Comparison of ENCODE assay signal across 9 cellular contexts in genomic region chr2:74836675-74837401, GRCh38. TPM values are rescaled to one million over a fixed set of nuclear protein-coding genes. Genes with fewer than 3 reads are reported as not detected.
DNase-seq lines count a peak whose midpoint lies in the region; ATAC-seq, FAIRE-seq and TF ChIP-seq lines count a peak whose summit lies in the region.
"Had no signal": no experiment of that assay in that cellular context is flagged by ENCODE, and none has a peak within 500 bp of the region (broad histone marks: within the 10 kb centered on the region; RNA-seq: fewer than 3 reads in every experiment).

No MANE protein-coding gene starts in this region.

- DNase-seq in HepG2 (ENCODE audit: low spot score) (no peak), right lobe of liver (no peak), keratinocyte (ENCODE audit: low read depth, low spot score) (no peak), upper lobe of right lung (no peak)
- DNase-seq in activated CD4-positive, alpha-beta memory T cell treated with anti-CD3 and anti-CD28 coated beads, Interleukin-2, amount 10 ng/mL, durations not matched to agents 7 days and 5 days, result no peak
- DNase-seq in stimulated activated CD4-positive, alpha-beta T cell treated with anti-CD3 and anti-CD28 coated beads, Interleukin-4, amount 100 ng/mL, for 4 hours, result no peak

- H3K9me3 Mint-ChIP-seq in activated CD4-positive, alpha-beta memory T cell treated with anti-CD3 and anti-CD28 coated beads, Interleukin-2, amount 10 ng/mL, durations not matched to agents 7 days and 5 days, result no peaks in the 10 kb centered on the region
- H3K9me3 Mint-ChIP-seq: memory B cell had no signal

- H3K79me2 ChIP-seq in HepG2 (ENCODE audit: insufficient read depth, low read length), result peaks cover 75% of the 10 kb centered on the region
- H3K79me2 ChIP-seq in keratinocyte (ENCODE audit: control insufficient read depth, insufficient read depth, low read length), result peaks cover 64% of the 10 kb centered on the region

- intact Hi-C loops in HepG2 (cut with micrococcal nuclease; ENCODE audit: unreplicated experiment) (loop anchor here (1.0 to 2.0 kb wide), 3 partner anchors 20 to 73 kb away; no protein-coding TSS in a partner anchor), right lobe of liver (cut with DNase I) (no loop called here), upper lobe of right lung (cut with DNase I) (no loop called here)

- peak overlapping the region; percentile 96 for H3K4me3 Mint-ChIP-seq in activated CD4-positive, alpha-beta memory T cell treated with anti-CD3 and anti-CD28 coated beads, Interleukin-2, amount 10 ng/mL, durations not matched to agents 7 days and 5 days

- peaks cover 11 to 21% of the 10 kb centered on the region in 2 experiments; a peak in 4 of 5 replicates for H3K36me3 ChIP-seq in HepG2 (replicated peaks in 1 of 2; ENCODE audit: control insufficient read depth in 1 of 2, insufficient read depth in 2 of 2, low read length in 2 of 2)
- H3K36me3 ChIP-seq in right lobe of liver, result no peaks in the 10 kb centered on the region
- peaks cover 1 to 7% of the 10 kb centered on the region in 2 experiments for H3K36me3 ChIP-seq in keratinocyte (ENCODE audit: control insufficient read depth in 2 of 2, extremely low read depth in 1 of 2, insufficient read depth in 2 of 2, low read length in 2 of 2)
- H3K36me3 ChIP-seq in upper lobe of right lung, result no peaks in the 10 kb centered on the region

- H3K9me1 ChIP-seq in keratinocyte (ENCODE audit: control insufficient read depth, extremely low read depth, insufficient read depth, low read length), result no peaks in the 10 kb centered on the region

- WGBS in HepG2 (ENCODE audit: low lambda C conversion rate), result 59% methylated on average over 7 of the region's 9 CpGs
- WGBS in right lobe of liver (ENCODE audit: insufficient coverage, low coverage, low lambda C conversion rate, missing lambda C conversion rate), result 39% methylated on average over 3 of the region's 9 CpGs

- H3K27me3 Mint-ChIP-seq in activated CD4-positive, alpha-beta memory T cell treated with anti-CD3 and anti-CD28 coated beads, Interleukin-2, amount 10 ng/mL, durations not matched to agents 7 days and 5 days, result peaks cover 2% of the 10 kb centered on the region
- H3K27me3 Mint-ChIP-seq: memory B cell had no signal

- TF ChIP-seq EP300 in HepG2 (IDR thresholded peaks at IDR 0.05; ENCODE audit: low read depth in 2 of 2, low read length in 2 of 2), result no peak
- no peak for TF ChIP-seq EP300 in HepG2 (CRISPR knock-in tag; IDR thresholded peaks at IDR 0.05; ENCODE audit: borderline replicate concordance)

- peak overlapping the region; percentile 58 for H3K27ac Mint-ChIP-seq in activated CD4-positive, alpha-beta memory T cell treated with anti-CD3 and anti-CD28 coated beads, Interleukin-2, amount 10 ng/mL, durations not matched to agents 7 days and 5 days

- H3K36me3 Mint-ChIP-seq in activated CD4-positive, alpha-beta memory T cell treated with anti-CD3 and anti-CD28 coated beads, Interleukin-2, amount 10 ng/mL, durations not matched to agents 7 days and 5 days (ENCODE audit: low read depth), result peaks cover 16% of the 10 kb centered on the region

- ATAC-seq in HepG2 (no peak), right lobe of liver (no peak), upper lobe of right lung (no peak), GM18868 (IDR thresholded peaks at IDR 0.05; ENCODE audit: unreplicated experiment) (no peak), HG02840 (IDR thresholded peaks at IDR 0.05; ENCODE audit: low FRiP score, unreplicated experiment) (no peak)

- H3K4me2 ChIP-seq in HepG2 (ENCODE audit: low read depth, low read length) (peak overlapping the region; percentile 88), keratinocyte (ENCODE audit: control insufficient read depth, extremely low read depth, insufficient read depth, low read depth, low read length) (peak overlapping the region; percentile 85)

- H3K27me3 ChIP-seq in HepG2 (ENCODE audit: control insufficient read depth in 1 of 2, insufficient read depth in 2 of 2, low read length in 2 of 2) (no peaks in the 10 kb centered on the region; a peak in 1 of 5 replicates), right lobe of liver (peaks cover 0 to 13% of the 10 kb centered on the region in 2 donors), keratinocyte (ENCODE audit: control insufficient read depth, extremely low read depth, insufficient read depth, low read length) (no peaks in the 10 kb centered on the region), upper lobe of right lung (no peaks in the 10 kb centered on the region)

- TF ChIP-seq CTCF in HepG2 (CRISPR knock-in tag; IDR thresholded peaks at IDR 0.05) (no peak), right lobe of liver (IDR thresholded peaks at IDR 0.05) (no peak), keratinocyte (optimal IDR thresholded peaks at IDR 0.05 in 1 of 3, IDR thresholded peaks at IDR 0.05 in 1 of 3, conservative IDR thresholded peaks at IDR 0.05 in 1 of 3; ENCODE audit: extremely low read depth in 1 of 3, insufficient read depth in 2 of 3, low read length in 3 of 3) (no peak), upper lobe of right lung (IDR thresholded peaks at IDR 0.05) (no peak)

- H3K27ac ChIP-seq in HepG2 (ENCODE audit: extremely low read length, insufficient read depth, low read length) (peak overlapping the region; percentile 0), right lobe of liver (no peak overlapping the region), keratinocyte (ENCODE audit: control insufficient read depth, insufficient read depth, low read length) (no peak overlapping the region), upper lobe of right lung (peak overlapping the region; percentile 86)

- no peaks in the 10 kb centered on the region for H3K9me3 ChIP-seq in HepG2 (ENCODE audit: low read length)
- H3K9me3 ChIP-seq in right lobe of liver, result no peaks in the 10 kb centered on the region
- H3K9me3 ChIP-seq in keratinocyte (ENCODE audit: control insufficient read depth, low read depth, low read length), result no peaks in the 10 kb centered on the region
- no peaks in the 10 kb centered on the region for H3K9me3 ChIP-seq in upper lobe of right lung

- FAIRE-seq in HepG2 (lab: Jason Lieb, UNC) (no peak), keratinocyte (lab: Jason Lieb, UNC) (no peak)

- H3K4me3 ChIP-seq in HepG2 (replicated peaks in 1 of 3; ENCODE audit: insufficient read depth in 1 of 3, low read depth in 2 of 3, low read length in 3 of 3) (peak overlapping the region; percentile 87 to 99 (median 97)), right lobe of liver (no peak overlapping the region), keratinocyte (ENCODE audit: control insufficient read depth in 2 of 3, extremely low read depth in 1 of 3, insufficient read depth in 2 of 3, low read depth in 1 of 3, low read length in 3 of 3) (peak overlapping the region in 1 of 3 experiments; percentile 79), upper lobe of right lung (peak overlapping the region; percentile 77)

- POLR2A ChIA-PET in HepG2 (lab: Yijun Ruan, JAX), result interaction anchor here (0.7 to 5.0 kb wide), 8 partner anchors 11 to 121 kb away, joined by 3 to 30 read pairs (median 6); no protein-coding TSS in a partner anchor
- POLR2A ChIA-PET in activated CD4-positive, alpha-beta memory T cell treated with anti-CD3 and anti-CD28 coated beads, Interleukin-2, amount 10 ng/mL, durations not matched to agents 7 days and 5 days (lab: Charles Lee), result interaction anchor here (1.1 to 5.9 kb wide), 3 partner anchors 12 to 83 kb away, joined by 3 to 62 read pairs (median 5); no protein-coding TSS in a partner anchor

- H3K4me1 ChIP-seq in HepG2 (ENCODE audit: insufficient read depth, low read length), result peaks cover 71% of the 10 kb centered on the region
- H3K4me1 ChIP-seq in right lobe of liver, result peaks cover 0 to 13% (median 4%) of the 10 kb centered on the region in 4 donors
- peaks cover 17% of the 10 kb centered on the region for H3K4me1 ChIP-seq in keratinocyte (ENCODE audit: control insufficient read depth, extremely low read depth, insufficient read depth, low read length)
- peaks cover 11% of the 10 kb centered on the region for H3K4me1 ChIP-seq in upper lobe of right lung

- TF ChIP-seq RAD21 in HepG2 (CRISPR knock-in tag; IDR thresholded peaks at IDR 0.05), result no peak

- peak overlapping the region; percentile 83 for H3K9ac ChIP-seq in HepG2 (ENCODE audit: insufficient read depth, low read depth, low read length)
- H3K9ac ChIP-seq in keratinocyte (ENCODE audit: control insufficient read depth, extremely low read depth, insufficient read depth, low read length), result no peak overlapping the region

- in situ Hi-C loops in HepG2 (cut with HindIII; ENCODE audit: extremely low pct_ligation_motif_present, low pct_unique_long_range_greater_than_20kb), result loop anchor here (5.0 kb wide), 1 partner anchor 75 kb away; no protein-coding TSS in a partner anchor

- CTCF ChIA-PET in HepG2 (lab: Yijun Ruan, JAX; ENCODE audit: low intra/inter-chr PET ratio, low total read pairs), result interaction anchor here (0.9 to 2.4 kb wide), 4 partner anchors 39 to 147 kb away, joined by 3 to 12 read pairs (median 8); no protein-coding TSS in a partner anchor
- CTCF ChIA-PET in activated CD4-positive, alpha-beta memory T cell treated with anti-CD3 and anti-CD28 coated beads, Interleukin-2, amount 10 ng/mL, durations not matched to agents 7 days and 5 days (lab: Charles Lee), result interaction anchor here (0.8 to 6.9 kb wide), 11 partner anchors 8 to 568 kb away, joined by 3 to 59 read pairs (median 6); partner anchors contain the start of gene WBP1

- BruUV-seq in HepG2 (replicated peaks; lab: Mats Ljungman, UMichigan), result no TSS peak

- H2AFZ ChIP-seq in HepG2 (ENCODE audit: low read length) (no peak overlapping the region), keratinocyte (ENCODE audit: control insufficient read depth, low read length) (no peak overlapping the region)

- TF ChIP-seq POLR2A in HepG2 (IDR thresholded peaks at IDR 0.05; ENCODE audit: insufficient read depth in 1 of 2, low read depth in 2 of 2, low read length in 2 of 2), result no peak
- no peak for TF ChIP-seq POLR2A in right lobe of liver (IDR thresholded peaks at IDR 0.05)

- peaks cover 68% of the 10 kb centered on the region for H3K4me1 Mint-ChIP-seq in activated CD4-positive, alpha-beta memory T cell treated with anti-CD3 and anti-CD28 coated beads, Interleukin-2, amount 10 ng/mL, durations not matched to agents 7 days and 5 days

- H4K20me1 ChIP-seq in HepG2 (ENCODE audit: insufficient read depth, low read length), result peaks cover 47% of the 10 kb centered on the region
- peaks cover 7% of the 10 kb centered on the region for H4K20me1 ChIP-seq in keratinocyte (ENCODE audit: control insufficient read depth, extremely low read depth, insufficient read depth, low read length)

- dilution Hi-C loops in keratinocyte (cut with MboI; ENCODE audit: extremely low pct_ligation_motif_present, low sequenced_read_pairs), result no loop called here

RNA-seq across cellular contexts. Expression of gene HK2, which starts 2.9 kb away (rescaled TPM):
- 13.2 and 24.4 TPM in 2 replicates for total RNA-seq in HepG2 (2016; rRNA removed; fragmentation: Illumina TruSeq; extraction: Trizol)
- total RNA-seq in HepG2 (2016; cell fraction: cytosol; rRNA removed; fragmentation: Illumina TruSeq; extraction: Trizol; ENCODE audit: low read depth), result 1.4 and 1.6 TPM in 2 replicates
- total RNA-seq in HepG2 (2016; cell fraction: insoluble cytoplasmic fraction; rRNA removed; fragmentation: Illumina TruSeq; extraction: Trizol), result 13.6 and 21.9 TPM in 2 replicates
- total RNA-seq in HepG2 (2016; cell fraction: membrane; rRNA removed; fragmentation: Illumina TruSeq; extraction: Trizol), result 8.5 and 9.3 TPM in 2 replicates
- 20.3 and 20.8 TPM in 2 replicates for total RNA-seq in HepG2 (2016; cell fraction: nucleus; rRNA removed; fragmentation: Illumina TruSeq; extraction: Trizol)
- polyA plus RNA-seq in HepG2 (2011; rRNA removed), result 97.0 and 101 TPM in 2 replicates
- polyA plus RNA-seq in HepG2 (2011; cell fraction: cytosol; rRNA removed), result 69.4 and 70.4 TPM in 2 replicates
- polyA plus RNA-seq in HepG2 (2011; cell fraction: nucleus; rRNA removed), result 105 and 144 TPM in 2 replicates
- 78.0 and 124 TPM in 2 replicates for polyA plus RNA-seq in HepG2 (2012)
- 0.93 and 0.99 TPM in 2 replicates for polyA plus RNA-seq in HepG2 (2016; cell fraction: cytosol; fragmentation: Illumina TruSeq; extraction: Trizol; ENCODE audit: low read depth)
- 23.2 and 27.3 TPM in 2 replicates for polyA plus RNA-seq in HepG2 (2016; cell fraction: insoluble cytoplasmic fraction; fragmentation: Illumina TruSeq; extraction: Trizol; ENCODE audit: low read depth)
- 2.8 and 3.5 TPM in 2 replicates for polyA plus RNA-seq in HepG2 (2016; cell fraction: membrane; fragmentation: Illumina TruSeq; extraction: Trizol; ENCODE audit: low read depth)
- 30.1 and 30.3 TPM in 2 replicates for polyA plus RNA-seq in HepG2 (2016; cell fraction: nucleus; fragmentation: Illumina TruSeq; extraction: Trizol; ENCODE audit: insufficient read depth, low read depth)
- polyA minus RNA-seq in HepG2 (2011; rRNA and poly(A)+ RNA removed; ENCODE audit: low replicate concordance), result 69.1 and 358 TPM in 2 replicates
- polyA minus RNA-seq in HepG2 (2011; cell fraction: cytosol; rRNA and poly(A)+ RNA removed), result 176 and 190 TPM in 2 replicates
- 176 and 200 TPM in 2 replicates for polyA minus RNA-seq in HepG2 (2011; cell fraction: nucleus; rRNA and poly(A)+ RNA removed)
- 10 to 100 TPM in 1 of 6 experiments, 1 to 10 TPM in 1, under 1 TPM in 4; 0.48 to 23.0 (median 0.87) TPM for total RNA-seq in right lobe of liver
- 10 to 100 TPM; 36.8 to 37.8 TPM for total RNA-seq in activated CD4-positive, alpha-beta memory T cell treated with anti-CD3 and anti-CD28 coated beads, Interleukin-2, amount 10 ng/mL, durations not matched to agents 7 days and 5 days
- polyA plus RNA-seq in keratinocyte, result 20.3 to 27.1 TPM (median 23.2 TPM) in 3 replicates
- polyA plus RNA-seq in keratinocyte (2011; ENCODE audit: low read depth), result 56.1 TPM
- 13.8 and 15.1 TPM in 2 replicates for polyA plus RNA-seq in keratinocyte (2011; cell fraction: cytosol; rRNA removed)
- polyA plus RNA-seq in keratinocyte (2011; cell fraction: nucleus; rRNA removed), result 29.1 and 39.4 TPM in 2 replicates
- 21.7 and 83.6 TPM in 2 replicates for polyA plus RNA-seq in keratinocyte (2012; ENCODE audit: low replicate concordance)
- 27.5 to 58.4 TPM (median 58.2 TPM) in 3 replicates for polyA minus RNA-seq in keratinocyte
- polyA minus RNA-seq in keratinocyte (2011; cell fraction: cytosol; rRNA and poly(A)+ RNA removed), result 28.2 TPM
- polyA minus RNA-seq in keratinocyte (2011; cell fraction: nucleus; rRNA and poly(A)+ RNA removed), result 38.4 and 46.2 TPM in 2 replicates
- 77.1 TPM for total RNA-seq in upper lobe of right lung

Comparison
In these comparisons a context has a peak if more than half of its experiments do, and no peak if none do; other contexts are left out.
1. H3K27ac ChIP-seq: peak in HepG2 (single experiment) and upper lobe of right lung (single experiment); none in right lobe of liver (0 of 3) and keratinocyte (single experiment).
2. H3K4me3 ChIP-seq: peak in HepG2 (3 of 3) and upper lobe of right lung (single experiment); none in right lobe of liver (0 of 3).